1 cellular context compared by ENCODE assay signal in genomic region chr16:82169861-82170845, GRCh38.
TF ChIP-seq lines count a peak whose summit lies in the region.

A gene with protein sequence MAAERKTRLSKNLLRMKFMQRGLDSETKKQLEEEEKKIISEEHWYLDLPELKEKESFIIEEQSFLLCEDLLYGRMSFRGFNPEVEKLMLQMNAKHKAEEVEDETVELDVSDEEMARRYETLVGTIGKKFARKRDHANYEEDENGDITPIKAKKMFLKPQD (minus strand): TSS chr16:82170224. CDS start chr16:82170175, 49 bp downstream.

TF ChIP-seq in HepG2, 621 proteins besides CTCF, POLR2A, EP300 and RAD21 (continued from another document and continues in another):
- TF ChIP-seq FIP1L1 (IDR thresholded peaks at IDR 0.05; ENCODE audit: borderline replicate concordance, insufficient read depth, low read depth, low read length) (peak; percentile 71; the same call in 1 of the 2 replicates), NR2F2 (IDR thresholded peaks at IDR 0.05; ENCODE audit: borderline replicate concordance, low read depth) (no peak), ZNF362 (CRISPR knock-in tag; IDR thresholded peaks at IDR 0.05; ENCODE audit: borderline replicate concordance) (peak; percentile 67; the same call in 1 of the 2 replicates), ERF (CRISPR knock-in tag; IDR thresholded peaks at IDR 0.05) (peak; percentile 85), MAFF (IDR thresholded peaks at IDR 0.05; ENCODE audit: low read depth, low read length) (no peak), ZNF777 (CRISPR knock-in tag; IDR thresholded peaks at IDR 0.05) (peak; percentile 53; the same call in 1 of the 2 replicates), XBP1 (CRISPR knock-in tag; IDR thresholded peaks at IDR 0.05) (no peak), CREB1 (IDR thresholded peaks at IDR 0.05) (no peak; the same call in 1 of the 2 replicates), CREB1 (CRISPR knock-in tag; IDR thresholded peaks at IDR 0.05) (no peak), TGIF2 (CRISPR knock-in tag; IDR thresholded peaks at IDR 0.05) (peak; percentile 66), ZNF589 (CRISPR knock-in tag; conservative IDR thresholded peaks at IDR 0.05) (peak; percentile 96; the same call in 1 of the 2 replicates), KDM3A (CRISPR knock-in tag; IDR thresholded peaks at IDR 0.05; ENCODE audit: low read depth) (peak; percentile 89), ZNF569 (CRISPR knock-in tag; IDR thresholded peaks at IDR 0.05; ENCODE audit: borderline replicate concordance) (no peak), GATA4 (IDR thresholded peaks at IDR 0.05; ENCODE audit: borderline replicate concordance, low read depth) (peak; percentile 64; the same call in 1 of the 2 replicates), HMG20B (CRISPR knock-in tag; conservative IDR thresholded peaks at IDR 0.05) (no peak), TCF12 (IDR thresholded peaks at IDR 0.05) (no peak), TCF12 (CRISPR knock-in tag; IDR thresholded peaks at IDR 0.05) (peak; percentile 98), RBM22 (optimal IDR thresholded peaks at IDR 0.05; ENCODE audit: low read length) (no peak), ZNF547 (CRISPR knock-in tag; IDR thresholded peaks at IDR 0.05) (peak; percentile 98), ZNF629 (CRISPR knock-in tag; conservative IDR thresholded peaks at IDR 0.05) (no peak), ZMYM4 (CRISPR knock-in tag; IDR thresholded peaks at IDR 0.05) (peak; percentile 96), PAF1 (CRISPR knock-in tag; IDR thresholded peaks at IDR 0.05) (no peak), ZNF337 (CRISPR knock-in tag; IDR thresholded peaks at IDR 0.05; ENCODE audit: borderline replicate concordance, low read depth) (no peak; the same call in 1 of the 2 replicates), ZNF720 (CRISPR knock-in tag; IDR thresholded peaks at IDR 0.05) (no peak), ZNF773 (CRISPR knock-in tag; IDR thresholded peaks at IDR 0.05; ENCODE audit: borderline replicate concordance) (peak; percentile 33; the same call in 1 of the 2 replicates), HES4 (CRISPR knock-in tag; IDR thresholded peaks at IDR 0.05; ENCODE audit: borderline replicate concordance) (peak; percentile 93), ZSCAN22 (CRISPR knock-in tag; IDR thresholded peaks at IDR 0.05) (no peak; the same call in 1 of the 2 replicates), ZNF775 (CRISPR knock-in tag; IDR thresholded peaks at IDR 0.05; ENCODE audit: borderline replicate concordance) (peak; percentile 90), HMGXB4 (CRISPR knock-in tag; IDR thresholded peaks at IDR 0.05; ENCODE audit: borderline replicate concordance in 1 of 2, low read depth in 1 of 2) (peak; percentile 85 to 86; a peak in 2 of 4 replicates), POLR2AphosphoS5 (IDR thresholded peaks at IDR 0.05; ENCODE audit: low read depth, low read length) (peak; percentile 88), ZIK1 (CRISPR knock-in tag; IDR thresholded peaks at IDR 0.05; ENCODE audit: borderline replicate concordance, low read depth) (peak; percentile 89; the same call in 1 of the 2 replicates), FOSL2 (CRISPR knock-in tag; IDR thresholded peaks at IDR 0.05) (peak; percentile 50), ZNF567 (CRISPR knock-in tag; IDR thresholded peaks at IDR 0.05; ENCODE audit: borderline replicate concordance) (peak; percentile 86; the same call in 1 of the 2 replicates), ZBTB33 (CRISPR knock-in tag; IDR thresholded peaks at IDR 0.05) (peak; percentile 77; the same call in 1 of the 2 replicates), PTBP1 (IDR thresholded peaks at IDR 0.05; ENCODE audit: low read depth, low read length, poor library complexity, severe bottlenecking) (no peak), HDAC6 (IDR thresholded peaks at IDR 0.05; ENCODE audit: low read depth, low read length) (no peak), JUN (CRISPR knock-in tag; IDR thresholded peaks at IDR 0.05) (peak; percentile 73), ZFX (CRISPR knock-in tag; IDR thresholded peaks at IDR 0.05; ENCODE audit: low read depth) (peak; percentile 95), RFX5 (IDR thresholded peaks at IDR 0.05; ENCODE audit: low read depth, low read length) (no peak), ZNF446 (CRISPR knock-in tag; IDR thresholded peaks at IDR 0.05) (peak; percentile 74; the same call in 1 of the 2 replicates), ZNF296 (CRISPR knock-in tag; conservative IDR thresholded peaks at IDR 0.05) (peak; percentile 68; the same call in 1 of the 2 replicates), RBAK (CRISPR knock-in tag; IDR thresholded peaks at IDR 0.05) (no peak), ZNF264 (CRISPR knock-in tag; IDR thresholded peaks at IDR 0.05) (0 out of 2 replicates have a peak, but pooled peaks have one; percentile 72), ZNF776 (CRISPR knock-in tag; IDR thresholded peaks at IDR 0.05) (peak; percentile 95), ZNF660 (CRISPR knock-in tag; IDR thresholded peaks at IDR 0.05; ENCODE audit: borderline replicate concordance, low read depth) (no peak)
- TF ChIP-seq, protein P1, sequence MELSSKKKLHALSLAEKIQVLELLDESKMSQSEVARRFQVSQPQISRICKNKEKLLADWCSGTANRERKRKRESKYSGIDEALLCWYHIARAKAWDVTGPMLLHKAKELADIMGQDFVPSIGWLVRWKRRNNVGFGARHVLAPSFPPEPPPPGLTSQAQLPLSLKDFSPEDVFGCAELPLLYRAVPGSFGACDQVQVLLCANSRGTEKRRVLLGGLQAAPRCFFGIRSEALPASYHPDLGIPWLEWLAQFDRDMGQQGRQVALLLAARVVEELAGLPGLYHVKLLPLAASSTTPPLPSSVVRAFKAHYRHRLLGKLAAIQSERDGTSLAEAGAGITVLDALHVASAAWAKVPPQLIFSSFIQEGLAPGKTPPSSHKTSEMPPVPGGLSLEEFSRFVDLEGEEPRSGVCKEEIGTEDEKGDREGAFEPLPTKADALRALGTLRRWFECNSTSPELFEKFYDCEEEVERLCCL (CRISPR knock-in tag; IDR thresholded peaks at IDR 0.05; ENCODE audit: borderline replicate concordance): peak; percentile 98
- TF ChIP-seq, protein P2, sequence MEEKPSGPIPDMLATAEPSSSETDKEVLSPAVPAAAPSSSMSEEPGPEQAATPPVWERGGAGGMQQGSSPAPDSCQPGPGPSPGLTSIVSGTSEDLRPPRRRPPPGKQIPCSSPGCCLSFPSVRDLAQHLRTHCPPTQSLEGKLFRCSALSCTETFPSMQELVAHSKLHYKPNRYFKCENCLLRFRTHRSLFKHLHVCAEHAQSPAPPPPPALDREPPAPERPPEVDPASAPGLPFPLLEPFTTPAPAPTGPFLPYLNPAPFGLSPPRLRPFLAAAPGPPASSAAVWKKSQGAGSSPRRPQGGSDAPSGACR (CRISPR knock-in tag; IDR thresholded peaks at IDR 0.05): peak; percentile 92
- TF ChIP-seq, protein P3, sequence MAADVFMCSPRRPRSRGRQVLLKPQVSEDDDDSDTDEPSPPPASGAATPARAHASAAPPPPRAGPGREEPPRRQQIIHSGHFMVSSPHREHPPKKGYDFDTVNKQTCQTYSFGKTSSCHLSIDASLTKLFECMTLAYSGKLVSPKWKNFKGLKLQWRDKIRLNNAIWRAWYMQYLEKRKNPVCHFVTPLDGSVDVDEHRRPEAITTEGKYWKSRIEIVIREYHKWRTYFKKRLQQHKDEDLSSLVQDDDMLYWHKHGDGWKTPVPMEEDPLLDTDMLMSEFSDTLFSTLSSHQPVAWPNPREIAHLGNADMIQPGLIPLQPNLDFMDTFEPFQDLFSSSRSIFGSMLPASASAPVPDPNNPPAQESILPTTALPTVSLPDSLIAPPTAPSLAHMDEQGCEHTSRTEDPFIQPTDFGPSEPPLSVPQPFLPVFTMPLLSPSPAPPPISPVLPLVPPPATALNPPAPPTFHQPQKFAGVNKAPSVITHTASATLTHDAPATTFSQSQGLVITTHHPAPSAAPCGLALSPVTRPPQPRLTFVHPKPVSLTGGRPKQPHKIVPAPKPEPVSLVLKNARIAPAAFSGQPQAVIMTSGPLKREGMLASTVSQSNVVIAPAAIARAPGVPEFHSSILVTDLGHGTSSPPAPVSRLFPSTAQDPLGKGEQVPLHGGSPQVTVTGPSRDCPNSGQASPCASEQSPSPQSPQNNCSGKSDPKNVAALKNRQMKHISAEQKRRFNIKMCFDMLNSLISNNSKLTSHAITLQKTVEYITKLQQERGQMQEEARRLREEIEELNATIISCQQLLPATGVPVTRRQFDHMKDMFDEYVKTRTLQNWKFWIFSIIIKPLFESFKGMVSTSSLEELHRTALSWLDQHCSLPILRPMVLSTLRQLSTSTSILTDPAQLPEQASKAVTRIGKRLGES (CRISPR knock-in tag; IDR thresholded peaks at IDR 0.05; ENCODE audit: borderline replicate concordance): peak; percentile 78
- TF ChIP-seq, protein P4, sequence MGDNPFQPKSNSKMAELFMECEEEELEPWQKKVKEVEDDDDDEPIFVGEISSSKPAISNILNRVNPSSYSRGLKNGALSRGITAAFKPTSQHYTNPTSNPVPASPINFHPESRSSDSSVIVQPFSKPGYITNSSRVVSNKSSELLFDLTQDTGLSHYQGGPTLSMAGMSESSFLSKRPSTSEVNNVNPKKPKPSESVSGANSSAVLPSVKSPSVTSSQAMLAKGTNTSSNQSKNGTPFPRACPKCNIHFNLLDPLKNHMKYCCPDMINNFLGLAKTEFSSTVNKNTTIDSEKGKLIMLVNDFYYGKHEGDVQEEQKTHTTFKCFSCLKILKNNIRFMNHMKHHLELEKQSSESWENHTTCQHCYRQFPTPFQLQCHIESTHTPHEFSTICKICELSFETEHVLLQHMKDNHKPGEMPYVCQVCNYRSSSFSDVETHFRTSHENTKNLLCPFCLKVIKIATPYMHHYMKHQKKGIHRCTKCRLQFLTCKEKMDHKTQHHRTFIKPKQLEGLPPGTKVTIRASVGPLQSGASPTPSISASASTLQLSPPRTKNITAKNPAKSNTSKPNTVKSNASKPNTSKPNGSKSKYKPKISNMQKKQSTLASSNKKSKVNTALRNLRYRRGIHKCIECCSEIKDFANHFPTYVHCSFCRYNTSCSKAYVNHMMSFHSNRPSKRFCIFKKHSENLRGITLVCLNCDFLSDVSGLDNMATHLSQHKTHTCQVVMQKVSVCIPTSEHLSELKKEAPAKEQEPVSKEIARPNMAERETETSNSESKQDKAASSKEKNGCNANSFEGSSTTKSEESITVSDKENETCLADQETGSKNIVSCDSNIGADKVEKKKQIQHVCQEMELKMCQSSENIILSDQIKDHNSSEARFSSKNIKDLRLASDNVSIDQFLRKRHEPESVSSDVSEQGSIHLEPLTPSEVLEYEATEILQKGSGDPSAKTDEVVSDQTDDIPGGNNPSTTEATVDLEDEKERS (CRISPR knock-in tag; IDR thresholded peaks at IDR 0.05): peak; percentile 76
- TF ChIP-seq, protein P5, sequence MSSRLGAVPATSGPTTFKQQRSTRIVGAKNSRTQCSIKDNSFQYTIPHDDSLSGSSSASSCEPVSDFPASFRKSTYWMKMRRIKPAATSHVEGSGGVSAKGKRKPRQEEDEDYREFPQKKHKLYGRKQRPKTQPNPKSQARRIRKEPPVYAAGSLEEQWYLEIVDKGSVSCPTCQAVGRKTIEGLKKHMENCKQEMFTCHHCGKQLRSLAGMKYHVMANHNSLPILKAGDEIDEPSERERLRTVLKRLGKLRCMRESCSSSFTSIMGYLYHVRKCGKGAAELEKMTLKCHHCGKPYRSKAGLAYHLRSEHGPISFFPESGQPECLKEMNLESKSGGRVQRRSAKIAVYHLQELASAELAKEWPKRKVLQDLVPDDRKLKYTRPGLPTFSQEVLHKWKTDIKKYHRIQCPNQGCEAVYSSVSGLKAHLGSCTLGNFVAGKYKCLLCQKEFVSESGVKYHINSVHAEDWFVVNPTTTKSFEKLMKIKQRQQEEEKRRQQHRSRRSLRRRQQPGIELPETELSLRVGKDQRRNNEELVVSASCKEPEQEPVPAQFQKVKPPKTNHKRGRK (CRISPR knock-in tag; IDR thresholded peaks at IDR 0.05): no peak
- TF ChIP-seq, protein P6, sequence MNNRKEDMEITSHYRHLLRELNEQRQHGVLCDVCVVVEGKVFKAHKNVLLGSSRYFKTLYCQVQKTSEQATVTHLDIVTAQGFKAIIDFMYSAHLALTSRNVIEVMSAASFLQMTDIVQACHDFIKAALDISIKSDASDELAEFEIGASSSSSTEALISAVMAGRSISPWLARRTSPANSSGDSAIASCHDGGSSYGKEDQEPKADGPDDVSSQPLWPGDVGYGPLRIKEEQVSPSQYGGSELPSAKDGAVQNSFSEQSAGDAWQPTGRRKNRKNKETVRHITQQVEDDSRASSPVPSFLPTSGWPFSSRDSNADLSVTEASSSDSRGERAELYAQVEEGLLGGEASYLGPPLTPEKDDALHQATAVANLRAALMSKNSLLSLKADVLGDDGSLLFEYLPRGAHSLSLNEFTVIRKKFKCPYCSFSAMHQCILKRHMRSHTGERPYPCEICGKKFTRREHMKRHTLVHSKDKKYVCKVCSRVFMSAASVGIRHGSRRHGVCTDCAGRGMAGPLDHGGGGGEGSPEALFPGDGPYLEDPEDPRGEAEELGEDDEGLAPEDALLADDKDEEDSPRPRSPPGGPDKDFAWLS (CRISPR knock-in tag; IDR thresholded peaks at IDR 0.05; ENCODE audit: borderline replicate concordance): no peak
